In the genomic region with DNA sequence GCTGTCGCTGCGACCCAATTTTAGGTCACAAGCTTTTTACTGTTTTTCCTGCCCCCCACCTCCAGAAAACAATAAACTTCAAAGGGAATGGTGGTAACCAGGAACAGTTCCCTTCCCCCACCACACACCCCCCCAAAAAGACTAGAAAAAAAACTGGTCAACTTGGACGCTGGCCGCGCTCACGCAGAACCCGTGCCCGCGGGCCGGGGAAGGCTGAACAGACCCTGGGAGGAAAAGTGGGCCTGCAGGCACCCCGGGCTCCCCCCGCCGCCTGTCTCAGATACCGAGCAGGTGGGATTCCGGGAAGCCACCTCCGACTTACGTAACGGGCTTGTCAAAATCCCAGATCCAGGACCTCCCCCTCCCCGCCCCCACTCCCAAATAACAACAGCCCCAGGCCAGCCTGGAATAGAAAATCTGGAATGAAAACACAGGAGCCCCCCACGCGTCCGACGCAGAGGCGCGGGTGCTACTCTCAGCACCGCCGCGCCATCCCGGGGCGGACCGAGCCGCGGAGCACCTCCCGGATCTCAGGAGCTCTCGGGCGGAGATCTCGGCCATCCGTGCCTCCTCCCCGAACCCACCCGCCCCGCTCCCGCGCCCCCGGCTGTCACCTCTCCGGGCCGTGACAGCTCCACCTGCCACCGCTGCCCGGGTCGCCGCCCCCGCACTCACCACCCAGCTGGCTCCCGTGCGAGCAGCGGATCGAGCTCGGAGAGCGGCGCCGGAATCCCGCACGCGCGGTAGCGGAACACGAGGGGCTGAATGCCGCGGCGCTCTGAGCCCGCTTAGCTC, we compare ENCODE assay signal across 1 cellular context.
TF ChIP-seq lines count a peak whose summit lies in the region.

No MANE protein-coding gene starts in this region.

TF ChIP-seq in K562, 482 proteins besides CTCF, POLR2A, EP300 and RAD21 (continued from another document and continues in another):
- TF ChIP-seq CCNT2 (IDR thresholded peaks at IDR 0.05; ENCODE audit: borderline replicate concordance, extremely low read depth, insufficient read length, low read depth, low read length) (peak; percentile 30), SMAD2 (IDR thresholded peaks at IDR 0.05; ENCODE audit: low read depth, low read length) (no peak), SIN3A (IDR thresholded peaks at IDR 0.05; ENCODE audit: borderline replicate concordance in 2 of 2, control insufficient read depth in 1 of 2, low read depth in 2 of 2, low read length in 2 of 2) (peak; percentile 26 to 71; a peak in 3 of 4 replicates), ZNF354B (CRISPR knock-in tag; IDR thresholded peaks at IDR 0.05) (no peak), THRAP3 (IDR thresholded peaks at IDR 0.05; ENCODE audit: borderline replicate concordance) (no peak), TCF3 (CRISPR knock-in tag; IDR thresholded peaks at IDR 0.05) (peak; percentile 3; the same call in 1 of the 2 replicates), ARID1B (IDR thresholded peaks at IDR 0.05) (0 out of 2 replicates have a peak, but pooled peaks have one; percentile 40), CBX8 (IDR thresholded peaks at IDR 0.05; ENCODE audit: borderline replicate concordance, extremely low read depth, low read depth, low read length, poor library complexity, severe bottlenecking) (no peak), MCM7 (IDR thresholded peaks at IDR 0.05) (no peak), FOXK2 (conservative IDR thresholded peaks at IDR 0.05 in 1 of 2, IDR thresholded peaks at IDR 0.05 in 1 of 2; ENCODE audit: low read depth in 2 of 2) (peak; percentile 9 to 10; a peak in 1 of 4 replicates), ZNF561 (CRISPR knock-in tag; conservative IDR thresholded peaks at IDR 0.05) (no peak), PRMT5 (CRISPR knock-in tag; IDR thresholded peaks at IDR 0.05) (no peak), C11orf30 (IDR thresholded peaks at IDR 0.05; ENCODE audit: low read depth) (no peak), HLTF (IDR thresholded peaks at IDR 0.05) (no peak), ZFPM2 (CRISPR knock-in tag; IDR thresholded peaks at IDR 0.05) (no peak), KDM4B (IDR thresholded peaks at IDR 0.05; ENCODE audit: borderline replicate concordance in 2 of 2, low read depth in 1 of 2) (no peak), CBX1 (IDR thresholded peaks at IDR 0.05; ENCODE audit: low read depth) (peak; percentile 7; the same call in 1 of the 2 replicates), NFE2 (IDR thresholded peaks at IDR 0.05; ENCODE audit: low read depth) (0 out of 2 replicates have a peak, but pooled peaks have one; percentile 2), ZZZ3 (IDR thresholded peaks at IDR 0.05) (no peak), RBM17 (IDR thresholded peaks at IDR 0.05; ENCODE audit: borderline replicate concordance, low read depth, low read length) (no peak), ZBTB17 (CRISPR knock-in tag; IDR thresholded peaks at IDR 0.05) (no peak), SIRT6 (IDR thresholded peaks at IDR 0.05; ENCODE audit: low read depth, low read length) (no peak), HMGXB4 (CRISPR knock-in tag; IDR thresholded peaks at IDR 0.05) (0 out of 2 replicates have a peak, but pooled peaks have one; percentile 0), E2F6 (IDR thresholded peaks at IDR 0.05; ENCODE audit: borderline replicate concordance in 1 of 2, extremely low read depth in 1 of 2, insufficient read depth in 1 of 2, insufficient read length in 1 of 2, low read depth in 1 of 2, low read length in 1 of 2, poor library complexity in 1 of 2, severe bottlenecking in 1 of 2) (peak in 1 of 2 experiments; percentile 68), CBX3 (IDR thresholded peaks at IDR 0.05; ENCODE audit: borderline replicate concordance in 1 of 2, low read length in 2 of 2) (no peak)
- TF ChIP-seq, protein P1, sequence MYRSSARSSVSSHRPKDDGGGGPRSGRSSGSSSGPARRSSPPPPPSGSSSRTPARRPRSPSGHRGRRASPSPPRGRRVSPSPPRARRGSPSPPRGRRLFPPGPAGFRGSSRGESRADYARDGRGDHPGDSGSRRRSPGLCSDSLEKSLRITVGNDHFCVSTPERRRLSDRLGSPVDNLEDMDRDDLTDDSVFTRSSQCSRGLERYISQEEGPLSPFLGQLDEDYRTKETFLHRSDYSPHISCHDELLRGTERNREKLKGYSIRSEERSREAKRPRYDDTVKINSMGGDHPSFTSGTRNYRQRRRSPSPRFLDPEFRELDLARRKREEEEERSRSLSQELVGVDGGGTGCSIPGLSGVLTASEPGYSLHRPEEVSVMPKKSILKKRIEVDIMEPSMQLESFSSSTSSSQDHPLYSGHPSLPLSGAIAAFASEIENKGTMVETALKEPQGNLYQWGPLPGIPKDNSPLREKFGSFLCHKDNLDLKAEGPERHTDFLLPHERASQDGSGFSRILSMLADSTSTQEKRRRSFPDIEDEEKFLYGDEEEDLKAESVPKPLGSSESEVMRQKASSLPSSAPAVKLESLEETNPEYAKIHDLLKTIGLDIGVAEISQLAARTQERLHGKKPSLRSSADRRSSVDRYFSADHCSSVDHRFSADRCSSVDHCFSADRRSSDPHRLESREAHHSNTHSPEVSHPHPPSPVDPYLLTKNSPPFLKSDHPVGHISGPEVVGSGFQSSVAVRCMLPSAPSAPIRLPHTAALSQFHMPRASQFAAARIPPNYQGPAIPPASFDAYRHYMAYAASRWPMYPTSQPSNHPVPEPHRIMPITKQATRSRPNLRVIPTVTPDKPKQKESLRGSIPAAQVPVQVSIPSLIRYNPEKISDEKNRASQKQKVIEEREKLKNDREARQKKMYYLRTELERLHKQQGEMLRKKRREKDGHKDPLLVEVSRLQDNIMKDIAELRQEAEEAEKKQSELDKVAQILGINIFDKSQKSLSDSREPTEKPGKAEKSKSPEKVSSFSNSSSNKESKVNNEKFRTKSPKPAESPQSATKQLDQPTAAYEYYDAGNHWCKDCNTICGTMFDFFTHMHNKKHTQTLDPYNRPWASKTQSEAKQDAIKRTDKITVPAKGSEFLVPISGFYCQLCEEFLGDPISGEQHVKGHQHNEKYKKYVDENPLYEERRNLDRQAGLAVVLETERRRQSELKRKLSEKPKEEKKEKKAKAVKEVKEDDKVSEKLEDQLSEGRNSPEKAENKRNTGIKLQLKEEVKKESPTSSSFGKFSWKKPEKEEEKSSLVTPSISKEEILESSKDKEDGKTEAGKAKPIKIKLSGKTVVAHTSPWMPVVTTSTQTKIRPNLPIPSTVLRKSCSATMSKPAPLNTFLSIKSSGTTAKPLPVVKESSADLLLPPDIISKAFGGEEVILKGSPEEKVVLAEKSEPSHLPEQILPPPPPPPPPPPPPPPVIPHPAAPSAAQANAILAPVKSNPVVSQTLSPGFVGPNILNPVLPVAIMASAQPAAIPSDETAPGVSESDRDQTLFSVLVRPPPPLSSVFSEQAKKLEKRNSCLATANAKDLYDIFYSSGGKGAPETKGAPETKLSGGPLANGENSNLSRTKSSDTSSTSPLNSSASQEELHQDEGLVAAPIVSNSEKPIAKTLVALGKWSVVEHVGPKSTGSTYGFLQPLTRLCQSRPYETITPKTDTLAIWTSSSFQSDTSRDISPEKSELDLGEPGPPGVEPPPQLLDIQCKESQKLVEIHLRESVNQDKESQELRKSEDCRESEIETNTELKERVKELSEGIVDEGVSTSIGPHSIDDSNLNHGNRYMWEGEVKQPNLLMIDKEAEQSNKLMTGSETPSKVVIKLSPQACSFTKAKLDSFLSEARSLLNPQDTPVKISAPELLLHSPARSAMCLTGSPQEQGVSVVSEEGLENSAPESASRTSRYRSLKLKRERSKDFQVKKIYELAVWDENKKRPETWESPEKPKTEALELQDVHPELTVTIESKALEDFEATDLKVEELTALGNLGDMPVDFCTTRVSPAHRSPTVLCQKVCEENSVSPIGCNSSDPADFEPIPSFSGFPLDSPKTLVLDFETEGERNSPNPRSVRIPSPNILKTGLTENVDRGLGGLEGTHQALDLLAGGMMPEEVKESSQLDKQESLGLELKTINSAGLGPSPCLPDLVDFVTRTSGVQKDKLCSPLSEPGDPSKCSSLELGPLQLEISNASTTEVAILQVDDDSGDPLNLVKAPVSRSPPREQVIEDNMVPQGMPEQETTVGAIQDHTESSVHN (IDR thresholded peaks at IDR 0.05; ENCODE audit: borderline replicate concordance in 1 of 2, low read depth in 1 of 2) = no peak
- TF ChIP-seq, protein P2, sequence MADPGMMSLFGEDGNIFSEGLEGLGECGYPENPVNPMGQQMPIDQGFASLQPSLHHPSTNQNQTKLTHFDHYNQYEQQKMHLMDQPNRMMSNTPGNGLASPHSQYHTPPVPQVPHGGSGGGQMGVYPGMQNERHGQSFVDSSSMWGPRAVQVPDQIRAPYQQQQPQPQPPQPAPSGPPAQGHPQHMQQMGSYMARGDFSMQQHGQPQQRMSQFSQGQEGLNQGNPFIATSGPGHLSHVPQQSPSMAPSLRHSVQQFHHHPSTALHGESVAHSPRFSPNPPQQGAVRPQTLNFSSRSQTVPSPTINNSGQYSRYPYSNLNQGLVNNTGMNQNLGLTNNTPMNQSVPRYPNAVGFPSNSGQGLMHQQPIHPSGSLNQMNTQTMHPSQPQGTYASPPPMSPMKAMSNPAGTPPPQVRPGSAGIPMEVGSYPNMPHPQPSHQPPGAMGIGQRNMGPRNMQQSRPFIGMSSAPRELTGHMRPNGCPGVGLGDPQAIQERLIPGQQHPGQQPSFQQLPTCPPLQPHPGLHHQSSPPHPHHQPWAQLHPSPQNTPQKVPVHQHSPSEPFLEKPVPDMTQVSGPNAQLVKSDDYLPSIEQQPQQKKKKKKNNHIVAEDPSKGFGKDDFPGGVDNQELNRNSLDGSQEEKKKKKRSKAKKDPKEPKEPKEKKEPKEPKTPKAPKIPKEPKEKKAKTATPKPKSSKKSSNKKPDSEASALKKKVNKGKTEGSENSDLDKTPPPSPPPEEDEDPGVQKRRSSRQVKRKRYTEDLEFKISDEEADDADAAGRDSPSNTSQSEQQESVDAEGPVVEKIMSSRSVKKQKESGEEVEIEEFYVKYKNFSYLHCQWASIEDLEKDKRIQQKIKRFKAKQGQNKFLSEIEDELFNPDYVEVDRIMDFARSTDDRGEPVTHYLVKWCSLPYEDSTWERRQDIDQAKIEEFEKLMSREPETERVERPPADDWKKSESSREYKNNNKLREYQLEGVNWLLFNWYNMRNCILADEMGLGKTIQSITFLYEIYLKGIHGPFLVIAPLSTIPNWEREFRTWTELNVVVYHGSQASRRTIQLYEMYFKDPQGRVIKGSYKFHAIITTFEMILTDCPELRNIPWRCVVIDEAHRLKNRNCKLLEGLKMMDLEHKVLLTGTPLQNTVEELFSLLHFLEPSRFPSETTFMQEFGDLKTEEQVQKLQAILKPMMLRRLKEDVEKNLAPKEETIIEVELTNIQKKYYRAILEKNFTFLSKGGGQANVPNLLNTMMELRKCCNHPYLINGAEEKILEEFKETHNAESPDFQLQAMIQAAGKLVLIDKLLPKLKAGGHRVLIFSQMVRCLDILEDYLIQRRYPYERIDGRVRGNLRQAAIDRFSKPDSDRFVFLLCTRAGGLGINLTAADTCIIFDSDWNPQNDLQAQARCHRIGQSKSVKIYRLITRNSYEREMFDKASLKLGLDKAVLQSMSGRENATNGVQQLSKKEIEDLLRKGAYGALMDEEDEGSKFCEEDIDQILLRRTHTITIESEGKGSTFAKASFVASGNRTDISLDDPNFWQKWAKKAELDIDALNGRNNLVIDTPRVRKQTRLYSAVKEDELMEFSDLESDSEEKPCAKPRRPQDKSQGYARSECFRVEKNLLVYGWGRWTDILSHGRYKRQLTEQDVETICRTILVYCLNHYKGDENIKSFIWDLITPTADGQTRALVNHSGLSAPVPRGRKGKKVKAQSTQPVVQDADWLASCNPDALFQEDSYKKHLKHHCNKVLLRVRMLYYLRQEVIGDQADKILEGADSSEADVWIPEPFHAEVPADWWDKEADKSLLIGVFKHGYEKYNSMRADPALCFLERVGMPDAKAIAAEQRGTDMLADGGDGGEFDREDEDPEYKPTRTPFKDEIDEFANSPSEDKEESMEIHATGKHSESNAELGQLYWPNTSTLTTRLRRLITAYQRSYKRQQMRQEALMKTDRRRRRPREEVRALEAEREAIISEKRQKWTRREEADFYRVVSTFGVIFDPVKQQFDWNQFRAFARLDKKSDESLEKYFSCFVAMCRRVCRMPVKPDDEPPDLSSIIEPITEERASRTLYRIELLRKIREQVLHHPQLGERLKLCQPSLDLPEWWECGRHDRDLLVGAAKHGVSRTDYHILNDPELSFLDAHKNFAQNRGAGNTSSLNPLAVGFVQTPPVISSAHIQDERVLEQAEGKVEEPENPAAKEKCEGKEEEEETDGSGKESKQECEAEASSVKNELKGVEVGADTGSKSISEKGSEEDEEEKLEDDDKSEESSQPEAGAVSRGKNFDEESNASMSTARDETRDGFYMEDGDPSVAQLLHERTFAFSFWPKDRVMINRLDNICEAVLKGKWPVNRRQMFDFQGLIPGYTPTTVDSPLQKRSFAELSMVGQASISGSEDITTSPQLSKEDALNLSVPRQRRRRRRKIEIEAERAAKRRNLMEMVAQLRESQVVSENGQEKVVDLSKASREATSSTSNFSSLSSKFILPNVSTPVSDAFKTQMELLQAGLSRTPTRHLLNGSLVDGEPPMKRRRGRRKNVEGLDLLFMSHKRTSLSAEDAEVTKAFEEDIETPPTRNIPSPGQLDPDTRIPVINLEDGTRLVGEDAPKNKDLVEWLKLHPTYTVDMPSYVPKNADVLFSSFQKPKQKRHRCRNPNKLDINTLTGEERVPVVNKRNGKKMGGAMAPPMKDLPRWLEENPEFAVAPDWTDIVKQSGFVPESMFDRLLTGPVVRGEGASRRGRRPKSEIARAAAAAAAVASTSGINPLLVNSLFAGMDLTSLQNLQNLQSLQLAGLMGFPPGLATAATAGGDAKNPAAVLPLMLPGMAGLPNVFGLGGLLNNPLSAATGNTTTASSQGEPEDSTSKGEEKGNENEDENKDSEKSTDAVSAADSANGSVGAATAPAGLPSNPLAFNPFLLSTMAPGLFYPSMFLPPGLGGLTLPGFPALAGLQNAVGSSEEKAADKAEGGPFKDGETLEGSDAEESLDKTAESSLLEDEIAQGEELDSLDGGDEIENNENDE (IDR thresholded peaks at IDR 0.05; ENCODE audit: low read depth, low read length) = no peak
- TF ChIP-seq, protein P3, sequence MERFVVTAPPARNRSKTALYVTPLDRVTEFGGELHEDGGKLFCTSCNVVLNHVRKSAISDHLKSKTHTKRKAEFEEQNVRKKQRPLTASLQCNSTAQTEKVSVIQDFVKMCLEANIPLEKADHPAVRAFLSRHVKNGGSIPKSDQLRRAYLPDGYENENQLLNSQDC (CRISPR knock-in tag; IDR thresholded peaks at IDR 0.05) = no peak
